1 cellular context compared by ENCODE assay signal in genomic region chr2:236583621-236584203, GRCh38.
TF ChIP-seq lines count a peak whose summit lies in the region.

No MANE protein-coding gene starts in this region.

TF ChIP-seq in endothelial cell of umbilical vein, 7 proteins besides CTCF, POLR2A, EP300 and RAD21:
- TF ChIP-seq GATA2 (IDR thresholded peaks at IDR 0.05; ENCODE audit: insufficient read depth, insufficient read length, low read depth, low read length) (no peak), EZH2 (IDR thresholded peaks at IDR 0.05; ENCODE audit: borderline replicate concordance, low read depth, low read length, severe bottlenecking) (no peak), JUN (IDR thresholded peaks at IDR 0.05; ENCODE audit: borderline replicate concordance, insufficient read depth, insufficient read length, low read depth) (no peak), MYC (IDR thresholded peaks at IDR 0.05; ENCODE audit: low read depth, low read length) (no peak), MAX (IDR thresholded peaks at IDR 0.05; ENCODE audit: insufficient read depth, insufficient read length) (no peak), FOS (IDR thresholded peaks at IDR 0.05; ENCODE audit: borderline replicate concordance, insufficient read depth, low read length) (no peak), POLR2AphosphoS5 (IDR thresholded peaks at IDR 0.05; ENCODE audit: insufficient read depth, low read depth, low read length) (no peak)
